12 cellular contexts compared by ENCODE assay signal in the genomic region with DNA sequence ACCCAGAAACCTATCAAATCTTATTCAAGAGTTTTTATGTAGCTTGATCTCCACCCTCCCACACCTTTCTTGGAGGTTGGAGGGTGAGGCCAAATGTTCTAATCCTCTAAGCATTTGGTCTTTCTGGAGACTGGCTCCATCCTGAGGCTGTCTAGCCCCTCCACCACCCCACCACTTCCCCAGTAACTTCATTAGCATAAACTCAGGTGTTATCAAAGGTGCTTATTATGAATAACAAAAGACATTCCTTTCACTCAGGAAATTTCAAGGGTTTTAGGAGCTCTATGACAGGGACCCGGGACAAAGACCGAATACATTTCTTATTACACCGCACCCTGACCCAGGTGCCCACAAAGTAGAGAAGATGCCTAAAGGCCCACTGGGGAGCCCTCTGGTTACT.
"Had no signal": no experiment of that assay in that cellular context is flagged by ENCODE, and none has a peak within 500 bp of the region (broad histone marks: within the 10 kb centered on the region; RNA-seq: fewer than 3 reads in every experiment).

No MANE protein-coding gene starts in this region.

- H3K27me3 ChIP-seq: heart left ventricle, thyroid gland had no signal

- H3K27ac Mint-ChIP-seq: activated CD8-positive, alpha-beta T cell treated with anti-CD3 and anti-CD28 coated beads, Interleukin-2, amount 10 ng/mL, durations not matched to agents 7 days and 5 days; activated T-helper 1 cell treated with anti-CD3 and anti-CD28 coated beads, Interleukin-12 subunit alpha, Interleukin-12 subunit beta, Interleukin-2, Interleukin-4 antibody, amounts not matched to agents 30 ng/mL and 10 ng/mL and 1 ng/mL, durations not matched to agents 14 hours and 24 hours and 36 hours had no signal

- H3K4me3 Mint-ChIP-seq: activated CD8-positive, alpha-beta T cell treated with anti-CD3 and anti-CD28 coated beads, Interleukin-2, amount 10 ng/mL, durations not matched to agents 7 days and 5 days; activated T-helper 1 cell treated with anti-CD3 and anti-CD28 coated beads, Interleukin-12 subunit alpha, Interleukin-12 subunit beta, Interleukin-2, Interleukin-4 antibody, amounts not matched to agents 30 ng/mL and 10 ng/mL and 1 ng/mL, durations not matched to agents 14 hours and 24 hours and 36 hours had no signal

- H3K9me3 ChIP-seq: thyroid gland had no signal

- ATAC-seq: activated CD8-positive, alpha-beta T cell treated with anti-CD3 and anti-CD28 coated beads, Interleukin-2, amount 10 ng/mL, durations not matched to agents 7 days and 5 days had no signal

- H3K27ac ChIP-seq: heart left ventricle, left ventricle myocardium inferior, thyroid gland had no signal

- DNase-seq: activated CD4-positive, alpha-beta T cell treated with anti-CD3 and anti-CD28 coated beads for 1 hour; activated CD8-positive, alpha-beta T cell treated with anti-CD3 and anti-CD28 coated beads, Interleukin-2, amount 10 ng/mL, durations not matched to agents 7 days and 5 days; activated naive CD4-positive, alpha-beta T cell; aorta; foreskin melanocyte; left ventricle myocardium inferior; mesenchymal stem cell; stimulated activated CD4-positive, alpha-beta T cell treated with anti-CD3 and anti-CD28 coated beads, Interleukin-4, amount 100 ng/mL, for 4 hours; T-helper 2 cell; thyroid gland had no signal
